Comparison of ENCODE assay signal across 8 cellular contexts in genomic region chr6:43771858-43772570, GRCh38. TPM values are rescaled to one million over a fixed set of nuclear protein-coding genes. Genes with fewer than 3 reads are reported as not detected.
A peak's percentile ranks its signal among the peaks of the same experiment; 100 is the strongest.
DNase-seq lines count a peak whose midpoint lies in the region; ATAC-seq and TF ChIP-seq lines count a peak whose summit lies in the region.

No MANE protein-coding gene starts in this region.

- H3K9me3 ChIP-seq in esophagus muscularis mucosa = no peaks in the 10 kb centered on the region
- H3K9me3 ChIP-seq in muscle layer of duodenum (ENCODE audit: control insufficient read depth in 1 of 2, low read length in 2 of 2) = no peaks in the 10 kb centered on the region

- H3K4me3 ChIP-seq in esophagus muscularis mucosa (peak overlapping the region; percentile 73 to 83 (median 82)), muscle layer of duodenum (ENCODE audit: low read depth in 1 of 2, low read length in 2 of 2) (peak overlapping the region; percentile 90 to 92)

- H3K27ac Mint-ChIP-seq in stimulated activated naive CD8-positive, alpha-beta T cell treated with anti-CD3 and anti-CD28 coated beads, Interleukin-15, amount 100 ng/mL, for 72 hours = peak overlapping the region; percentile 100

- no peaks in the 10 kb centered on the region for H3K9me3 Mint-ChIP-seq in stimulated activated naive CD8-positive, alpha-beta T cell treated with anti-CD3 and anti-CD28 coated beads, Interleukin-15, amount 100 ng/mL, for 72 hours

- H3K4me1 ChIP-seq in esophagus muscularis mucosa = peaks cover 50 to 69% (median 66%) of the 10 kb centered on the region in 4 donors
- peaks cover 18 to 51% of the 10 kb centered on the region in 2 donors for H3K4me1 ChIP-seq in muscle layer of duodenum (ENCODE audit: control insufficient read depth in 1 of 2, insufficient read depth in 2 of 2, low read length in 2 of 2)

- no peak for TF ChIP-seq CTCF in esophagus muscularis mucosa (IDR thresholded peaks at IDR 0.05)

- H3K27me3 ChIP-seq in esophagus muscularis mucosa (no peaks in the 10 kb centered on the region), muscle layer of duodenum (ENCODE audit: low read depth, low read length) (no peaks in the 10 kb centered on the region)

- no peak for TF ChIP-seq POLR2A in esophagus muscularis mucosa (IDR thresholded peaks at IDR 0.05; ENCODE audit: low read depth)

- H3K36me3 ChIP-seq in esophagus muscularis mucosa = peaks cover 0 to 9% (median 3%) of the 10 kb centered on the region in 4 donors
- H3K36me3 ChIP-seq in muscle layer of duodenum (ENCODE audit: control insufficient read depth in 1 of 2, insufficient read depth in 2 of 2, low read length in 2 of 2) = peaks cover 2 to 3% of the 10 kb centered on the region in 2 donors

- ATAC-seq in stimulated activated naive CD8-positive, alpha-beta T cell treated with anti-CD3 and anti-CD28 coated beads, Interleukin-15, amount 100 ng/mL, for 72 hours = peak; percentile 58
- ATAC-seq in GM21390 (IDR thresholded peaks at IDR 0.05; ENCODE audit: unreplicated experiment) = no peak

- H3K27ac ChIP-seq in esophagus muscularis mucosa (replicated peaks in 1 of 4) (peak overlapping the region; percentile 97 to 99 (median 97)), muscle layer of duodenum (ENCODE audit: low read length) (peak overlapping the region; percentile 98)

- H3K4me1 Mint-ChIP-seq in stimulated activated naive CD8-positive, alpha-beta T cell treated with anti-CD3 and anti-CD28 coated beads, Interleukin-15, amount 100 ng/mL, for 72 hours = peaks cover 59% of the 10 kb centered on the region

- peak; percentile 14 to 30 for DNase-seq in SHP77 (lab: John Stamatoyannopoulos, UW)
- DNase-seq in SHP77 treated with DMSO at 0.1 percent for 48 hours (lab: John Stamatoyannopoulos, UW) = no peak
- DNase-seq in NCI-H2171 (lab: John Stamatoyannopoulos, UW) = peak; percentile 38
- DNase-seq in activated T-cell treated with anti-CD3 and anti-CD28 coated beads for 4 hours = peak; percentile 51
- DNase-seq in esophagus muscularis mucosa (ENCODE audit: extremely low spot score) = no peak
- DNase-seq in stimulated activated naive CD8-positive, alpha-beta T cell treated with anti-CD3 and anti-CD28 coated beads, Interleukin-15, amount 100 ng/mL, for 72 hours = peak; percentile 82 to 83

- intact Hi-C loops in esophagus muscularis mucosa (cut with DNase I) = loop anchor here (5.0 to 10.0 kb wide), 2 partner anchors 145 to 203 kb away; partner anchors contain the start of gene GTPBP2

- no peaks in the 10 kb centered on the region for H3K27me3 Mint-ChIP-seq in stimulated activated naive CD8-positive, alpha-beta T cell treated with anti-CD3 and anti-CD28 coated beads, Interleukin-15, amount 100 ng/mL, for 72 hours

- TF ChIP-seq EP300 in esophagus muscularis mucosa (IDR thresholded peaks at IDR 0.05) = no peak

- peak overlapping the region; percentile 92 to 93 for H3K4me3 Mint-ChIP-seq in stimulated activated naive CD8-positive, alpha-beta T cell treated with anti-CD3 and anti-CD28 coated beads, Interleukin-15, amount 100 ng/mL, for 72 hours

- 5% methylated on average over 27 of the region's 48 CpGs for WGBS in esophagus muscularis mucosa

RNA-seq across cellular contexts. Expression of gene VEGFA, which starts 2.0 kb away (rescaled TPM):
- 10 to 100 TPM; 39.2 to 58.5 (median 45.0) TPM for total RNA-seq in esophagus muscularis mucosa

Comparison
In these comparisons a context has a peak if more than half of its experiments do, and no peak if none do; other contexts are left out.
1. DNase-seq: peak in SHP77 (2 of 2), NCI-H2171 (single experiment), activated T-cell treated with anti-CD3 and anti-CD28 coated beads for 4 hours (single experiment) and stimulated activated naive CD8-positive, alpha-beta T cell treated with anti-CD3 and anti-CD28 coated beads, Interleukin-15, amount 100 ng/mL, for 72 hours (2 of 2); none in SHP77 treated with DMSO at 0.1 percent for 48 hours (single experiment) and esophagus muscularis mucosa (single experiment).